In genomic region chr11:9953994-9954626, GRCh38 we compare ENCODE assay signal across 23 cellular contexts.
DNase-seq lines count a peak whose midpoint lies in the region; ATAC-seq, FAIRE-seq and TF ChIP-seq lines count a peak whose summit lies in the region.
"Had no signal": no experiment of that assay in that cellular context is flagged by ENCODE, and none has a peak within 500 bp of the region (broad histone marks: within the 10 kb centered on the region; RNA-seq: fewer than 3 reads in every experiment).

No MANE protein-coding gene starts in this region.

- H3K36me3 ChIP-seq in H7 (replicated peaks; ENCODE audit: control insufficient read depth, insufficient read depth, low read length): no peaks in the 10 kb centered on the region; the same call in 1 of the 2 replicates

- H3K27ac ChIP-seq in A549 (peak overlapping the region in 1 of 2 experiments; percentile 43; a peak in 1 of 6 replicates), caudate nucleus (ENCODE audit: low read depth, low read length) (no peak overlapping the region)
- H3K27ac ChIP-seq: C4-2B, cardiac muscle cell, parathyroid adenoma, stomach, upper lobe of right lung had no signal

- TF ChIP-seq RAD21 in A549 (conservative IDR thresholded peaks at IDR 0.05 in 1 of 2, IDR thresholded peaks at IDR 0.05 in 1 of 2): no peak

- FAIRE-seq in A549 (lab: Jason Lieb, UNC) (peak; percentile 51), colon (lab: Jason Lieb, UNC) (peak; percentile 21), islet of Langerhans (lab: Jason Lieb, UNC) (peak; percentile 5)
- FAIRE-seq: keratinocyte had no signal

- H3K9me3 ChIP-seq in A549: no peaks in the 10 kb centered on the region
- H3K9me3 ChIP-seq: stomach, upper lobe of right lung had no signal

- no peak; a peak in 1 of 6 replicates for ATAC-seq in A549
- no peak for ATAC-seq in HG03565 (IDR thresholded peaks at IDR 0.05; ENCODE audit: unreplicated experiment)
- ATAC-seq: esophagus mucosa, Right ventricle myocardium inferior, upper lobe of right lung had no signal

- H3K4me2 ChIP-seq in A549: peak overlapping the region; percentile 33

- TF ChIP-seq EP300 in A549 (IDR thresholded peaks at IDR 0.05): no peak

- H3K4me3 ChIP-seq in A549: no peak overlapping the region
- no peak overlapping the region for H3K4me3 ChIP-seq in H7 (ENCODE audit: insufficient read depth, low read depth, low read length)
- H3K4me3 ChIP-seq: cardiac muscle cell, stomach, upper lobe of right lung had no signal

- CTCF ChIA-PET in A549 (lab: Yijun Ruan, JAX): no interaction called here

- no peak for TF ChIP-seq POLR2A in A549 (IDR thresholded peaks at IDR 0.05; ENCODE audit: low read length)

- TF ChIP-seq CTCF in A549 (IDR thresholded peaks at IDR 0.05): no peak

- WGBS in A549 (ENCODE audit: missing lambda C conversion rate): 10% methylated on average over 3 of the region's 3 CpGs

- peaks cover 17% of the 10 kb centered on the region for H3K4me1 ChIP-seq in A549
- H3K4me1 ChIP-seq: parathyroid adenoma, stomach, upper lobe of right lung had no signal

- DNase-seq in A549 (ENCODE audit: low read depth in 1 of 2, low spot score in 1 of 2): peak in 1 of 2 experiments; percentile 32
- peak; percentile 81 for DNase-seq in LHCN-M2 (ENCODE audit: low read depth)
- DNase-seq in H7: no peak
- DNase-seq in NCI-H526 treated with DMSO at 0.1 percent for 48 hours (lab: John Stamatoyannopoulos, UW): no peak
- DNase-seq in caudate nucleus (lab: John Stamatoyannopoulos, UW): no peak
- DNase-seq: activated CD4-positive, alpha-beta T cell treated with anti-CD3 and anti-CD28 coated beads, Interleukin-2, amount 10 ng/mL, durations not matched to agents 7 days and 5 days; hippocampal formation; NCI-H1092 treated with DMSO at 0.1 percent for 48 hours; NCI-H2029 treated with DMSO at 0.1 percent for 48 hours; NCI-H446; stimulated activated CD4-positive, alpha-beta T cell treated with anti-CD3 and anti-CD28 coated beads, Interleukin-4, amount 100 ng/mL, for 1 hour; stomach; T-helper 1 cell; upper lobe of right lung had no signal

- no peaks in the 10 kb centered on the region for H3K27me3 ChIP-seq in H7 (ENCODE audit: control insufficient read depth, insufficient read depth, low read length)
- H3K27me3 ChIP-seq: cardiac muscle cell, stomach, upper lobe of right lung had no signal

- POLR2A ChIA-PET in A549 (lab: Yijun Ruan, JAX): no interaction called here

TF ChIP-seq in A549, 52 proteins besides CTCF, POLR2A, EP300 and RAD21:
- no peak for TF ChIP-seq RCOR1 (IDR thresholded peaks at IDR 0.05; ENCODE audit: low read depth, low read length)
- no peak for TF ChIP-seq SREBF2 (IDR thresholded peaks at IDR 0.05)
- TF ChIP-seq FOSL2 (IDR thresholded peaks at IDR 0.05): no peak
- peak; percentile 69 for TF ChIP-seq FOSL2 (CRISPR knock-in tag; IDR thresholded peaks at IDR 0.05)
- TF ChIP-seq GATA3 (IDR thresholded peaks at IDR 0.05; ENCODE audit: borderline replicate concordance): peak; percentile 51; the same call in 1 of the 2 replicates
- peak; percentile 42; the same call in 1 of the 2 replicates for TF ChIP-seq MAX (IDR thresholded peaks at IDR 0.05)
- TF ChIP-seq CEBPB (IDR thresholded peaks at IDR 0.05): 0 out of 4 replicates have a peak, but pooled peaks of 1 of the 2 experiments have one; percentile 14
